ENCODE assay signal across 1 cellular context in genomic region chr6:26045046-26045938, GRCh38.
A peak's percentile ranks its signal among the peaks of the same experiment; 100 is the strongest.
TF ChIP-seq lines count a peak whose summit lies in the region.

No MANE protein-coding gene starts in this region.

TF ChIP-seq in HepG2, 621 proteins besides CTCF, POLR2A, EP300 and RAD21 (continued from another document and continues in another):
- no peak for TF ChIP-seq KIAA2018 (CRISPR knock-in tag; IDR thresholded peaks at IDR 0.05; ENCODE audit: borderline replicate concordance)
- no peak for TF ChIP-seq TRIM24 (CRISPR knock-in tag; IDR thresholded peaks at IDR 0.05)
- peak; percentile 85; the same call in 1 of the 2 replicates for TF ChIP-seq SATB2 (CRISPR knock-in tag; IDR thresholded peaks at IDR 0.05)
- no peak for TF ChIP-seq ZBTB39 (CRISPR knock-in tag; IDR thresholded peaks at IDR 0.05)
- TF ChIP-seq SAFB2 (CRISPR knock-in tag; IDR thresholded peaks at IDR 0.05; ENCODE audit: borderline replicate concordance, low read depth) = peak; percentile 89; the same call in 1 of the 2 replicates
- TF ChIP-seq ZNF639 (CRISPR knock-in tag; conservative IDR thresholded peaks at IDR 0.05) = peak; percentile 49; the same call in 1 of the 2 replicates
- peak; percentile 87 for TF ChIP-seq HNF1B (CRISPR knock-in tag; IDR thresholded peaks at IDR 0.05)
- TF ChIP-seq ZNF557 (CRISPR knock-in tag; IDR thresholded peaks at IDR 0.05) = no peak; the same call in 1 of the 2 replicates
- TF ChIP-seq GPN1 (CRISPR knock-in tag; IDR thresholded peaks at IDR 0.05; ENCODE audit: borderline replicate concordance) = 0 out of 2 replicates have a peak, but pooled peaks have one; percentile 84
- TF ChIP-seq CEBPB (IDR thresholded peaks at IDR 0.05; ENCODE audit: borderline replicate concordance, low read depth, low read length) = peak; percentile 56; the same call in 1 of the 2 replicates
- TF ChIP-seq, protein P1, sequence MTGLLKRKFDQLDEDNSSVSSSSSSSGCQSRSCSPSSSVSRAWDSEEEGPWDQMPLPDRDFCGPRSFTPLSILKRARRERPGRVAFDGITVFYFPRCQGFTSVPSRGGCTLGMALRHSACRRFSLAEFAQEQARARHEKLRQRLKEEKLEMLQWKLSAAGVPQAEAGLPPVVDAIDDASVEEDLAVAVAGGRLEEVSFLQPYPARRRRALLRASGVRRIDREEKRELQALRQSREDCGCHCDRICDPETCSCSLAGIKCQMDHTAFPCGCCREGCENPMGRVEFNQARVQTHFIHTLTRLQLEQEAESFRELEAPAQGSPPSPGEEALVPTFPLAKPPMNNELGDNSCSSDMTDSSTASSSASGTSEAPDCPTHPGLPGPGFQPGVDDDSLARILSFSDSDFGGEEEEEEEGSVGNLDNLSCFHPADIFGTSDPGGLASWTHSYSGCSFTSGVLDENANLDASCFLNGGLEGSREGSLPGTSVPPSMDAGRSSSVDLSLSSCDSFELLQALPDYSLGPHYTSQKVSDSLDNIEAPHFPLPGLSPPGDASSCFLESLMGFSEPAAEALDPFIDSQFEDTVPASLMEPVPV (CRISPR knock-in tag; IDR thresholded peaks at IDR 0.05) = peak; percentile 97
- TF ChIP-seq ZNF251 (CRISPR knock-in tag; IDR thresholded peaks at IDR 0.05) = peak; percentile 53; the same call in 1 of the 2 replicates
- no peak for TF ChIP-seq NFE2 (CRISPR knock-in tag; IDR thresholded peaks at IDR 0.05)
- TF ChIP-seq ZNF160 (CRISPR knock-in tag; IDR thresholded peaks at IDR 0.05) = peak; percentile 94; the same call in 1 of the 2 replicates
- peak; percentile 64 for TF ChIP-seq ARID2 (CRISPR knock-in tag; IDR thresholded peaks at IDR 0.05; ENCODE audit: borderline replicate concordance)
- TF ChIP-seq ZNF687 (CRISPR knock-in tag; IDR thresholded peaks at IDR 0.05) = peak; percentile 97
- peak; percentile 81; the same call in 1 of the 2 replicates for TF ChIP-seq GFI1 (CRISPR knock-in tag; IDR thresholded peaks at IDR 0.05; ENCODE audit: borderline replicate concordance)
- peak; percentile 97 for TF ChIP-seq SRSF1 (optimal IDR thresholded peaks at IDR 0.05; ENCODE audit: low read depth, low read length)
- TF ChIP-seq REXO4 (CRISPR knock-in tag; IDR thresholded peaks at IDR 0.05; ENCODE audit: borderline replicate concordance) = no peak
- TF ChIP-seq ZNF577 (CRISPR knock-in tag; IDR thresholded peaks at IDR 0.05; ENCODE audit: borderline replicate concordance, low read depth) = no peak
- peak; percentile 66; the same call in 1 of the 2 replicates for TF ChIP-seq MBD4 (IDR thresholded peaks at IDR 0.05; ENCODE audit: borderline replicate concordance, low read length)
- peak; percentile 80 for TF ChIP-seq GABPB1 (CRISPR knock-in tag; IDR thresholded peaks at IDR 0.05)
- peak in 1 of 2 experiments; percentile 82; a peak in 2 of 4 replicates for TF ChIP-seq KLF16 (CRISPR knock-in tag; IDR thresholded peaks at IDR 0.05)
- TF ChIP-seq GTF2F1 (IDR thresholded peaks at IDR 0.05; ENCODE audit: low read length) = peak; percentile 96
- TF ChIP-seq, protein P2, sequence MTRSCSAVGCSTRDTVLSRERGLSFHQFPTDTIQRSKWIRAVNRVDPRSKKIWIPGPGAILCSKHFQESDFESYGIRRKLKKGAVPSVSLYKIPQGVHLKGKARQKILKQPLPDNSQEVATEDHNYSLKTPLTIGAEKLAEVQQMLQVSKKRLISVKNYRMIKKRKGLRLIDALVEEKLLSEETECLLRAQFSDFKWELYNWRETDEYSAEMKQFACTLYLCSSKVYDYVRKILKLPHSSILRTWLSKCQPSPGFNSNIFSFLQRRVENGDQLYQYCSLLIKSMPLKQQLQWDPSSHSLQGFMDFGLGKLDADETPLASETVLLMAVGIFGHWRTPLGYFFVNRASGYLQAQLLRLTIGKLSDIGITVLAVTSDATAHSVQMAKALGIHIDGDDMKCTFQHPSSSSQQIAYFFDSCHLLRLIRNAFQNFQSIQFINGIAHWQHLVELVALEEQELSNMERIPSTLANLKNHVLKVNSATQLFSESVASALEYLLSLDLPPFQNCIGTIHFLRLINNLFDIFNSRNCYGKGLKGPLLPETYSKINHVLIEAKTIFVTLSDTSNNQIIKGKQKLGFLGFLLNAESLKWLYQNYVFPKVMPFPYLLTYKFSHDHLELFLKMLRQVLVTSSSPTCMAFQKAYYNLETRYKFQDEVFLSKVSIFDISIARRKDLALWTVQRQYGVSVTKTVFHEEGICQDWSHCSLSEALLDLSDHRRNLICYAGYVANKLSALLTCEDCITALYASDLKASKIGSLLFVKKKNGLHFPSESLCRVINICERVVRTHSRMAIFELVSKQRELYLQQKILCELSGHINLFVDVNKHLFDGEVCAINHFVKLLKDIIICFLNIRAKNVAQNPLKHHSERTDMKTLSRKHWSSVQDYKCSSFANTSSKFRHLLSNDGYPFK (CRISPR knock-in tag; IDR thresholded peaks at IDR 0.05; ENCODE audit: borderline replicate concordance) = peak; percentile 84; the same call in 1 of the 2 replicates
- TF ChIP-seq ZNF589 (CRISPR knock-in tag; conservative IDR thresholded peaks at IDR 0.05) = no peak; the same call in 1 of the 2 replicates
- peak; percentile 93 for TF ChIP-seq TGIF2 (CRISPR knock-in tag; IDR thresholded peaks at IDR 0.05)
- no peak for TF ChIP-seq CBX2 (IDR thresholded peaks at IDR 0.05; ENCODE audit: low read depth, low read length)
- TF ChIP-seq CBX2 (CRISPR knock-in tag; IDR thresholded peaks at IDR 0.05; ENCODE audit: low read depth) = no peak
- TF ChIP-seq ZNF720 (CRISPR knock-in tag; IDR thresholded peaks at IDR 0.05) = no peak
- TF ChIP-seq HNRNPL (IDR thresholded peaks at IDR 0.05; ENCODE audit: low read depth, low read length) = peak; percentile 96
- no peak for TF ChIP-seq ZNF20 (CRISPR knock-in tag; IDR thresholded peaks at IDR 0.05)
- TF ChIP-seq MIER2 (CRISPR knock-in tag; IDR thresholded peaks at IDR 0.05) = peak; percentile 38; the same call in 1 of the 2 replicates
- peak; percentile 95; the same call in 1 of the 2 replicates for TF ChIP-seq AHR (CRISPR knock-in tag; IDR thresholded peaks at IDR 0.05)
- TF ChIP-seq RFX1 (IDR thresholded peaks at IDR 0.05) = no peak
- peak; percentile 77; the same call in 1 of the 2 replicates for TF ChIP-seq ZNF83 (CRISPR knock-in tag; IDR thresholded peaks at IDR 0.05; ENCODE audit: borderline replicate concordance)
- TF ChIP-seq SP4 (CRISPR knock-in tag; IDR thresholded peaks at IDR 0.05) = peak; percentile 77
- TF ChIP-seq IRF2 (CRISPR knock-in tag; IDR thresholded peaks at IDR 0.05) = peak; percentile 75; the same call in 1 of the 2 replicates
- TF ChIP-seq HOXD1 (CRISPR knock-in tag; IDR thresholded peaks at IDR 0.05) = no peak; the same call in none of the 2 replicates
